In the genomic region with DNA sequence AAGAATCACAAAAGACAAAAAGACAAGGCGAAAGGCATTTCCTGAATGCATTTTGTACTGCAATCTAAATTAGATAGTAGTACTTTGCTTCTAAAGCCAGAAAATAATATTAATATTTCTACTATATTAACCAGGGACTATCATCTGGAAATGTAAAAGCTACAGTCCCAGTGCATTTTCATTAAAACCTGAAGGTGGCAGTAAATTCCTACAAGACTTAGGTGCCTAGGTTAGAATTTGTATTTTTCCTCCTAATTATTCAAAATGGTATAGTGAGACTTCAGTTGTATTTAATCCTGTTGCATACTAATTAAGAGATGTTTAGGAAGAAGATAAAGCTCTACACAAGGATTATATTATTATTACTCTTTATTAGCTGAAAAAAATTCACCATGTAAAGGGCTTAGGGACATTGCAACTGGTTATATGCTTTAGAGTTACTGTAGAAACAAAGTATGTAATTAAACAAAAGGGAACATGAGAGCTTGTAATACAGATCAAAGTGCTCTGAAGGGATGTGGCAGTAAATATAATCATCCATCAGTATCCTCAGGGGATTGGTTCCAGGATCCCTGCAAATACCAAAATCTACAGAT, we compare ENCODE assay signal across 1 cellular context.
TF ChIP-seq lines count a peak whose summit lies in the region.

No MANE protein-coding gene starts in this region.

TF ChIP-seq in GM23338, 12 proteins besides CTCF, POLR2A, EP300 and RAD21:
- TF ChIP-seq EZH2phosphoT487 (IDR thresholded peaks at IDR 0.05; ENCODE audit: unreplicated experiment) = no peak
- no peak for TF ChIP-seq NANOG (IDR thresholded peaks at IDR 0.05; ENCODE audit: borderline replicate concordance)
- TF ChIP-seq, protein P1, sequence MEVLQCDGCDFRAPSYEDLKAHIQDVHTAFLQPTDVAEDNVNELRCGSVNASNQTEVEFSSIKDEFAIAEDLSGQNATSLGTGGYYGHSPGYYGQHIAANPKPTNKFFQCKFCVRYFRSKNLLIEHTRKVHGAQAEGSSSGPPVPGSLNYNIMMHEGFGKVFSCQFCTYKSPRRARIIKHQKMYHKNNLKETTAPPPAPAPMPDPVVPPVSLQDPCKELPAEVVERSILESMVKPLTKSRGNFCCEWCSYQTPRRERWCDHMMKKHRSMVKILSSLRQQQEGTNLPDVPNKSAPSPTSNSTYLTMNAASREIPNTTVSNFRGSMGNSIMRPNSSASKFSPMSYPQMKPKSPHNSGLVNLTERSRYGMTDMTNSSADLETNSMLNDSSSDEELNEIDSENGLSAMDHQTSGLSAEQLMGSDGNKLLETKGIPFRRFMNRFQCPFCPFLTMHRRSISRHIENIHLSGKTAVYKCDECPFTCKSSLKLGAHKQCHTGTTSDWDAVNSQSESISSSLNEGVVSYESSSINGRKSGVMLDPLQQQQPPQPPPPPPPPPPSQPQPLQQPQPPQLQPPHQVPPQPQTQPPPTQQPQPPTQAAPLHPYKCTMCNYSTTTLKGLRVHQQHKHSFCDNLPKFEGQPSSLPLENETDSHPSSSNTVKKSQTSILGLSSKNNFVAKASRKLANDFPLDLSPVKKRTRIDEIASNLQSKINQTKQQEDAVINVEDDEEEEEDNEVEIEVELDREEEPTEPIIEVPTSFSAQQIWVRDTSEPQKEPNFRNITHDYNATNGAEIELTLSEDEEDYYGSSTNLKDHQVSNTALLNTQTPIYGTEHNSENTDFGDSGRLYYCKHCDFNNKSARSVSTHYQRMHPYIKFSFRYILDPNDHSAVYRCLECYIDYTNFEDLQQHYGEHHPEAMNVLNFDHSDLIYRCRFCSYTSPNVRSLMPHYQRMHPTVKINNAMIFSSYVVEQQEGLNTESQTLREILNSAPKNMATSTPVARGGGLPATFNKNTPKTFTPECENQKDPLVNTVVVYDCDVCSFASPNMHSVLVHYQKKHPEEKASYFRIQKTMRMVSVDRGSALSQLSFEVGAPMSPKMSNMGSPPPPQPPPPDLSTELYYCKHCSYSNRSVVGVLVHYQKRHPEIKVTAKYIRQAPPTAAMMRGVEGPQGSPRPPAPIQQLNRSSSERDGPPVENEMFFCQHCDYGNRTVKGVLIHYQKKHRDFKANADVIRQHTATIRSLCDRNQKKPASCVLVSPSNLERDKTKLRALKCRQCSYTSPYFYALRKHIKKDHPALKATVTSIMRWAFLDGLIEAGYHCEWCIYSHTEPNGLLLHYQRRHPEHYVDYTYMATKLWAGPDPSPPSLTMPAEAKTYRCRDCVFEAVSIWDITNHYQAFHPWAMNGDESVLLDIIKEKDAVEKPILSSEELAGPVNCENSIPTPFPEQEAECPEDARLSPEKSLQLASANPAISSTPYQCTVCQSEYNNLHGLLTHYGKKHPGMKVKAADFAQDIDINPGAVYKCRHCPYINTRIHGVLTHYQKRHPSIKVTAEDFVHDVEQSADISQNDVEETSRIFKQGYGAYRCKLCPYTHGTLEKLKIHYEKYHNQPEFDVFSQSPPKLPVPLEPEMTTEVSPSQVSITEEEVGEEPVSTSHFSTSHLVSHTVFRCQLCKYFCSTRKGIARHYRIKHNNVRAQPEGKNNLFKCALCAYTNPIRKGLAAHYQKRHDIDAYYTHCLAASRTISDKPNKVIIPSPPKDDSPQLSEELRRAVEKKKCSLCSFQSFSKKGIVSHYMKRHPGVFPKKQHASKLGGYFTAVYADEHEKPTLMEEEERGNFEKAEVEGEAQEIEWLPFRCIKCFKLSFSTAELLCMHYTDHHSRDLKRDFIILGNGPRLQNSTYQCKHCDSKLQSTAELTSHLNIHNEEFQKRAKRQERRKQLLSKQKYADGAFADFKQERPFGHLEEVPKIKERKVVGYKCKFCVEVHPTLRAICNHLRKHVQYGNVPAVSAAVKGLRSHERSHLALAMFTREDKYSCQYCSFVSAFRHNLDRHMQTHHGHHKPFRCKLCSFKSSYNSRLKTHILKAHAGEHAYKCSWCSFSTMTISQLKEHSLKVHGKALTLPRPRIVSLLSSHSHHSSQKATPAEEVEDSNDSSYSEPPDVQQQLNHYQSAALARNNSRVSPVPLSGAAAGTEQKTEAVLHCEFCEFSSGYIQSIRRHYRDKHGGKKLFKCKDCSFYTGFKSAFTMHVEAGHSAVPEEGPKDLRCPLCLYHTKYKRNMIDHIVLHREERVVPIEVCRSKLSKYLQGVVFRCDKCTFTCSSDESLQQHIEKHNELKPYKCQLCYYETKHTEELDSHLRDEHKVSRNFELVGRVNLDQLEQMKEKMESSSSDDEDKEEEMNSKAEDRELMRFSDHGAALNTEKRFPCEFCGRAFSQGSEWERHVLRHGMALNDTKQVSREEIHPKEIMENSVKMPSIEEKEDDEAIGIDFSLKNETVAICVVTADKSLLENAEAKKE (CRISPR knock-in tag; IDR thresholded peaks at IDR 0.05) = no peak
- TF ChIP-seq POLR2AphosphoS5 (IDR thresholded peaks at IDR 0.05; ENCODE audit: low read depth) = no peak
- TF ChIP-seq ZNF331 (CRISPR knock-in tag; IDR thresholded peaks at IDR 0.05; ENCODE audit: low read depth) = no peak
- TF ChIP-seq, protein P2, sequence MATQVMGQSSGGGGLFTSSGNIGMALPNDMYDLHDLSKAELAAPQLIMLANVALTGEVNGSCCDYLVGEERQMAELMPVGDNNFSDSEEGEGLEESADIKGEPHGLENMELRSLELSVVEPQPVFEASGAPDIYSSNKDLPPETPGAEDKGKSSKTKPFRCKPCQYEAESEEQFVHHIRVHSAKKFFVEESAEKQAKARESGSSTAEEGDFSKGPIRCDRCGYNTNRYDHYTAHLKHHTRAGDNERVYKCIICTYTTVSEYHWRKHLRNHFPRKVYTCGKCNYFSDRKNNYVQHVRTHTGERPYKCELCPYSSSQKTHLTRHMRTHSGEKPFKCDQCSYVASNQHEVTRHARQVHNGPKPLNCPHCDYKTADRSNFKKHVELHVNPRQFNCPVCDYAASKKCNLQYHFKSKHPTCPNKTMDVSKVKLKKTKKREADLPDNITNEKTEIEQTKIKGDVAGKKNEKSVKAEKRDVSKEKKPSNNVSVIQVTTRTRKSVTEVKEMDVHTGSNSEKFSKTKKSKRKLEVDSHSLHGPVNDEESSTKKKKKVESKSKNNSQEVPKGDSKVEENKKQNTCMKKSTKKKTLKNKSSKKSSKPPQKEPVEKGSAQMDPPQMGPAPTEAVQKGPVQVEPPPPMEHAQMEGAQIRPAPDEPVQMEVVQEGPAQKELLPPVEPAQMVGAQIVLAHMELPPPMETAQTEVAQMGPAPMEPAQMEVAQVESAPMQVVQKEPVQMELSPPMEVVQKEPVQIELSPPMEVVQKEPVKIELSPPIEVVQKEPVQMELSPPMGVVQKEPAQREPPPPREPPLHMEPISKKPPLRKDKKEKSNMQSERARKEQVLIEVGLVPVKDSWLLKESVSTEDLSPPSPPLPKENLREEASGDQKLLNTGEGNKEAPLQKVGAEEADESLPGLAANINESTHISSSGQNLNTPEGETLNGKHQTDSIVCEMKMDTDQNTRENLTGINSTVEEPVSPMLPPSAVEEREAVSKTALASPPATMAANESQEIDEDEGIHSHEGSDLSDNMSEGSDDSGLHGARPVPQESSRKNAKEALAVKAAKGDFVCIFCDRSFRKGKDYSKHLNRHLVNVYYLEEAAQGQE (IDR thresholded peaks at IDR 0.05; ENCODE audit: unreplicated experiment) = no peak
- TF ChIP-seq STAT1 (IDR thresholded peaks at IDR 0.05; ENCODE audit: unreplicated experiment) = no peak
- no peak for TF ChIP-seq CREB1 (CRISPR knock-in tag; IDR thresholded peaks at IDR 0.05; ENCODE audit: low read depth)
- no peak for TF ChIP-seq EZH2 (IDR thresholded peaks at IDR 0.05; ENCODE audit: low read depth, unreplicated experiment)
- no peak for TF ChIP-seq ZNF114 (CRISPR knock-in tag; IDR thresholded peaks at IDR 0.05)
- TF ChIP-seq, protein P3, sequence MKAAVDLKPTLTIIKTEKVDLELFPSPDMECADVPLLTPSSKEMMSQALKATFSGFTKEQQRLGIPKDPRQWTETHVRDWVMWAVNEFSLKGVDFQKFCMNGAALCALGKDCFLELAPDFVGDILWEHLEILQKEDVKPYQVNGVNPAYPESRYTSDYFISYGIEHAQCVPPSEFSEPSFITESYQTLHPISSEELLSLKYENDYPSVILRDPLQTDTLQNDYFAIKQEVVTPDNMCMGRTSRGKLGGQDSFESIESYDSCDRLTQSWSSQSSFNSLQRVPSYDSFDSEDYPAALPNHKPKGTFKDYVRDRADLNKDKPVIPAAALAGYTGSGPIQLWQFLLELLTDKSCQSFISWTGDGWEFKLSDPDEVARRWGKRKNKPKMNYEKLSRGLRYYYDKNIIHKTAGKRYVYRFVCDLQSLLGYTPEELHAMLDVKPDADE (IDR thresholded peaks at IDR 0.05) = no peak
